ENCODE assay signal across 1 cellular context in the genomic region with DNA sequence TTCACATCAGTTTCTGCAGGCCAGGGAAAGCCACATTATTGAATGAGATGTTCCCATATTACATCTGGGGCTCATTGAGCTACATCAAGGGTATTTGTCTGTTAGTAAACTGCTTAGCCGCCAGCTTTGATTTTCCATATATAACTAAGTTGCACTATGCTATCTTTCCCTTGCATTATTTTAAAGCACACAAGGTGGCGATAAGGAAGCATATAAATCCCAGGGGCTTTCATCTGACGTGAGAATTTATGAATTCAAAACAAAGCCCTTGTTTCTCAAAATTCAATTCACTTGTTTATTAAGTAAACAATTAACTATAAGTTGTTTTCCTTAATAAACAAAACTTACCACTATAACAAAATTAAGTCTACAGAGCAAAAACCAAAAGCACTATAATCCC.
TF ChIP-seq lines count a peak whose summit lies in the region.

No MANE protein-coding gene starts in this region.

TF ChIP-seq in GM12878, 131 proteins besides CTCF, POLR2A, EP300 and RAD21 (continued from another document):
- TF ChIP-seq, protein P1, sequence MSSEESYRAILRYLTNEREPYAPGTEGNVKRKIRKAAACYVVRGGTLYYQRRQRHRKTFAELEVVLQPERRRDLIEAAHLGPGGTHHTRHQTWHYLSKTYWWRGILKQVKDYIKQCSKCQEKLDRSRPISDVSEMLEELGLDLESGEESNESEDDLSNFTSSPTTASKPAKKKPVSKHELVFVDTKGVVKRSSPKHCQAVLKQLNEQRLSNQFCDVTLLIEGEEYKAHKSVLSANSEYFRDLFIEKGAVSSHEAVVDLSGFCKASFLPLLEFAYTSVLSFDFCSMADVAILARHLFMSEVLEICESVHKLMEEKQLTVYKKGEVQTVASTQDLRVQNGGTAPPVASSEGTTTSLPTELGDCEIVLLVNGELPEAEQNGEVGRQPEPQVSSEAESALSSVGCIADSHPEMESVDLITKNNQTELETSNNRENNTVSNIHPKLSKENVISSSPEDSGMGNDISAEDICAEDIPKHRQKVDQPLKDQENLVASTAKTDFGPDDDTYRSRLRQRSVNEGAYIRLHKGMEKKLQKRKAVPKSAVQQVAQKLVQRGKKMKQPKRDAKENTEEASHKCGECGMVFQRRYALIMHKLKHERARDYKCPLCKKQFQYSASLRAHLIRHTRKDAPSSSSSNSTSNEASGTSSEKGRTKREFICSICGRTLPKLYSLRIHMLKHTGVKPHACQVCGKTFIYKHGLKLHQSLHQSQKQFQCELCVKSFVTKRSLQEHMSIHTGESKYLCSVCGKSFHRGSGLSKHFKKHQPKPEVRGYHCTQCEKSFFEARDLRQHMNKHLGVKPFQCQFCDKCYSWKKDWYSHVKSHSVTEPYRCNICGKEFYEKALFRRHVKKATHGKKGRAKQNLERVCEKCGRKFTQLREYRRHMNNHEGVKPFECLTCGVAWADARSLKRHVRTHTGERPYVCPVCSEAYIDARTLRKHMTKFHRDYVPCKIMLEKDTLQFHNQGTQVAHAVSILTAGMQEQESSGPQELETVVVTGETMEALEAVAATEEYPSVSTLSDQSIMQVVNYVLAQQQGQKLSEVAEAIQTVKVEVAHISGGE (CRISPR knock-in tag; IDR thresholded peaks at IDR 0.05) = no peak
- TF ChIP-seq CBX5 (IDR thresholded peaks at IDR 0.05; ENCODE audit: low read depth) (no peak), ASH2L (IDR thresholded peaks at IDR 0.05; ENCODE audit: borderline replicate concordance, low read depth) (no peak), SIN3A (IDR thresholded peaks at IDR 0.05; ENCODE audit: low read depth, low read length) (no peak), EGR1 (IDR thresholded peaks at IDR 0.05; ENCODE audit: borderline replicate concordance in 1 of 2, low read depth in 2 of 2, low read length in 2 of 2) (no peak), STAT1 (conservative IDR thresholded peaks at IDR 0.05) (no peak), SP1 (IDR thresholded peaks at IDR 0.05; ENCODE audit: low read depth, low read length) (no peak), GABPA (IDR thresholded peaks at IDR 0.05; ENCODE audit: low read depth) (no peak), ZNF207 (IDR thresholded peaks at IDR 0.05; ENCODE audit: borderline replicate concordance) (no peak), SRF (IDR thresholded peaks at IDR 0.05; ENCODE audit: low read depth in 2 of 2, low read length in 2 of 2) (no peak), BACH1 (IDR thresholded peaks at IDR 0.05; ENCODE audit: borderline replicate concordance) (no peak), NFYA (IDR thresholded peaks at IDR 0.05; ENCODE audit: borderline replicate concordance, low read depth, low read length) (no peak)
- TF ChIP-seq, protein P2, sequence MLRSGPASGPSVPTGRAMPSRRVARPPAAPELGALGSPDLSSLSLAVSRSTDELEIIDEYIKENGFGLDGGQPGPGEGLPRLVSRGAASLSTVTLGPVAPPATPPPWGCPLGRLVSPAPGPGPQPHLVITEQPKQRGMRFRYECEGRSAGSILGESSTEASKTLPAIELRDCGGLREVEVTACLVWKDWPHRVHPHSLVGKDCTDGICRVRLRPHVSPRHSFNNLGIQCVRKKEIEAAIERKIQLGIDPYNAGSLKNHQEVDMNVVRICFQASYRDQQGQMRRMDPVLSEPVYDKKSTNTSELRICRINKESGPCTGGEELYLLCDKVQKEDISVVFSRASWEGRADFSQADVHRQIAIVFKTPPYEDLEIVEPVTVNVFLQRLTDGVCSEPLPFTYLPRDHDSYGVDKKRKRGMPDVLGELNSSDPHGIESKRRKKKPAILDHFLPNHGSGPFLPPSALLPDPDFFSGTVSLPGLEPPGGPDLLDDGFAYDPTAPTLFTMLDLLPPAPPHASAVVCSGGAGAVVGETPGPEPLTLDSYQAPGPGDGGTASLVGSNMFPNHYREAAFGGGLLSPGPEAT (IDR thresholded peaks at IDR 0.05; ENCODE audit: low read depth) = no peak
- TF ChIP-seq, protein P3, sequence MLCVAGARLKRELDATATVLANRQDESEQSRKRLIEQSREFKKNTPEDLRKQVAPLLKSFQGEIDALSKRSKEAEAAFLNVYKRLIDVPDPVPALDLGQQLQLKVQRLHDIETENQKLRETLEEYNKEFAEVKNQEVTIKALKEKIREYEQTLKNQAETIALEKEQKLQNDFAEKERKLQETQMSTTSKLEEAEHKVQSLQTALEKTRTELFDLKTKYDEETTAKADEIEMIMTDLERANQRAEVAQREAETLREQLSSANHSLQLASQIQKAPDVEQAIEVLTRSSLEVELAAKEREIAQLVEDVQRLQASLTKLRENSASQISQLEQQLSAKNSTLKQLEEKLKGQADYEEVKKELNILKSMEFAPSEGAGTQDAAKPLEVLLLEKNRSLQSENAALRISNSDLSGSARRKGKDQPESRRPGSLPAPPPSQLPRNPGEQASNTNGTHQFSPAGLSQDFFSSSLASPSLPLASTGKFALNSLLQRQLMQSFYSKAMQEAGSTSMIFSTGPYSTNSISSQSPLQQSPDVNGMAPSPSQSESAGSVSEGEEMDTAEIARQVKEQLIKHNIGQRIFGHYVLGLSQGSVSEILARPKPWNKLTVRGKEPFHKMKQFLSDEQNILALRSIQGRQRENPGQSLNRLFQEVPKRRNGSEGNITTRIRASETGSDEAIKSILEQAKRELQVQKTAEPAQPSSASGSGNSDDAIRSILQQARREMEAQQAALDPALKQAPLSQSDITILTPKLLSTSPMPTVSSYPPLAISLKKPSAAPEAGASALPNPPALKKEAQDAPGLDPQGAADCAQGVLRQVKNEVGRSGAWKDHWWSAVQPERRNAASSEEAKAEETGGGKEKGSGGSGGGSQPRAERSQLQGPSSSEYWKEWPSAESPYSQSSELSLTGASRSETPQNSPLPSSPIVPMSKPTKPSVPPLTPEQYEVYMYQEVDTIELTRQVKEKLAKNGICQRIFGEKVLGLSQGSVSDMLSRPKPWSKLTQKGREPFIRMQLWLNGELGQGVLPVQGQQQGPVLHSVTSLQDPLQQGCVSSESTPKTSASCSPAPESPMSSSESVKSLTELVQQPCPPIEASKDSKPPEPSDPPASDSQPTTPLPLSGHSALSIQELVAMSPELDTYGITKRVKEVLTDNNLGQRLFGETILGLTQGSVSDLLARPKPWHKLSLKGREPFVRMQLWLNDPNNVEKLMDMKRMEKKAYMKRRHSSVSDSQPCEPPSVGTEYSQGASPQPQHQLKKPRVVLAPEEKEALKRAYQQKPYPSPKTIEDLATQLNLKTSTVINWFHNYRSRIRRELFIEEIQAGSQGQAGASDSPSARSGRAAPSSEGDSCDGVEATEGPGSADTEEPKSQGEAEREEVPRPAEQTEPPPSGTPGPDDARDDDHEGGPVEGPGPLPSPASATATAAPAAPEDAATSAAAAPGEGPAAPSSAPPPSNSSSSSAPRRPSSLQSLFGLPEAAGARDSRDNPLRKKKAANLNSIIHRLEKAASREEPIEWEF (IDR thresholded peaks at IDR 0.05; ENCODE audit: insufficient replicate concordance, low read depth, low read length) = no peak
- TF ChIP-seq, protein P4, sequence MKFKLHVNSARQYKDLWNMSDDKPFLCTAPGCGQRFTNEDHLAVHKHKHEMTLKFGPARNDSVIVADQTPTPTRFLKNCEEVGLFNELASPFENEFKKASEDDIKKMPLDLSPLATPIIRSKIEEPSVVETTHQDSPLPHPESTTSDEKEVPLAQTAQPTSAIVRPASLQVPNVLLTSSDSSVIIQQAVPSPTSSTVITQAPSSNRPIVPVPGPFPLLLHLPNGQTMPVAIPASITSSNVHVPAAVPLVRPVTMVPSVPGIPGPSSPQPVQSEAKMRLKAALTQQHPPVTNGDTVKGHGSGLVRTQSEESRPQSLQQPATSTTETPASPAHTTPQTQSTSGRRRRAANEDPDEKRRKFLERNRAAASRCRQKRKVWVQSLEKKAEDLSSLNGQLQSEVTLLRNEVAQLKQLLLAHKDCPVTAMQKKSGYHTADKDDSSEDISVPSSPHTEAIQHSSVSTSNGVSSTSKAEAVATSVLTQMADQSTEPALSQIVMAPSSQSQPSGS (IDR thresholded peaks at IDR 0.05; ENCODE audit: low read length) = no peak
- TF ChIP-seq, protein P5, sequence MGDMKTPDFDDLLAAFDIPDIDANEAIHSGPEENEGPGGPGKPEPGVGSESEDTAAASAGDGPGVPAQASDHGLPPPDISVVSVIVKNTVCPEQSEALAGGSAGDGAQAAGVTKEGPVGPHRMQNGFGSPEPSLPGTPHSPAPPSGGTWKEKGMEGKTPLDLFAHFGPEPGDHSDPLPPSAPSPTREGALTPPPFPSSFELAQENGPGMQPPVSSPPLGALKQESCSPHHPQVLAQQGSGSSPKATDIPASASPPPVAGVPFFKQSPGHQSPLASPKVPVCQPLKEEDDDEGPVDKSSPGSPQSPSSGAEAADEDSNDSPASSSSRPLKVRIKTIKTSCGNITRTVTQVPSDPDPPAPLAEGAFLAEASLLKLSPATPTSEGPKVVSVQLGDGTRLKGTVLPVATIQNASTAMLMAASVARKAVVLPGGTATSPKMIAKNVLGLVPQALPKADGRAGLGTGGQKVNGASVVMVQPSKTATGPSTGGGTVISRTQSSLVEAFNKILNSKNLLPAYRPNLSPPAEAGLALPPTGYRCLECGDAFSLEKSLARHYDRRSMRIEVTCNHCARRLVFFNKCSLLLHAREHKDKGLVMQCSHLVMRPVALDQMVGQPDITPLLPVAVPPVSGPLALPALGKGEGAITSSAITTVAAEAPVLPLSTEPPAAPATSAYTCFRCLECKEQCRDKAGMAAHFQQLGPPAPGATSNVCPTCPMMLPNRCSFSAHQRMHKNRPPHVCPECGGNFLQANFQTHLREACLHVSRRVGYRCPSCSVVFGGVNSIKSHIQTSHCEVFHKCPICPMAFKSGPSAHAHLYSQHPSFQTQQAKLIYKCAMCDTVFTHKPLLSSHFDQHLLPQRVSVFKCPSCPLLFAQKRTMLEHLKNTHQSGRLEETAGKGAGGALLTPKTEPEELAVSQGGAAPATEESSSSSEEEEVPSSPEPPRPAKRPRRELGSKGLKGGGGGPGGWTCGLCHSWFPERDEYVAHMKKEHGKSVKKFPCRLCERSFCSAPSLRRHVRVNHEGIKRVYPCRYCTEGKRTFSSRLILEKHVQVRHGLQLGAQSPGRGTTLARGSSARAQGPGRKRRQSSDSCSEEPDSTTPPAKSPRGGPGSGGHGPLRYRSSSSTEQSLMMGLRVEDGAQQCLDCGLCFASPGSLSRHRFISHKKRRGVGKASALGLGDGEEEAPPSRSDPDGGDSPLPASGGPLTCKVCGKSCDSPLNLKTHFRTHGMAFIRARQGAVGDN (IDR thresholded peaks at IDR 0.05) = no peak
